Comparison of ENCODE assay signal across 8 cellular contexts in the genomic region with DNA sequence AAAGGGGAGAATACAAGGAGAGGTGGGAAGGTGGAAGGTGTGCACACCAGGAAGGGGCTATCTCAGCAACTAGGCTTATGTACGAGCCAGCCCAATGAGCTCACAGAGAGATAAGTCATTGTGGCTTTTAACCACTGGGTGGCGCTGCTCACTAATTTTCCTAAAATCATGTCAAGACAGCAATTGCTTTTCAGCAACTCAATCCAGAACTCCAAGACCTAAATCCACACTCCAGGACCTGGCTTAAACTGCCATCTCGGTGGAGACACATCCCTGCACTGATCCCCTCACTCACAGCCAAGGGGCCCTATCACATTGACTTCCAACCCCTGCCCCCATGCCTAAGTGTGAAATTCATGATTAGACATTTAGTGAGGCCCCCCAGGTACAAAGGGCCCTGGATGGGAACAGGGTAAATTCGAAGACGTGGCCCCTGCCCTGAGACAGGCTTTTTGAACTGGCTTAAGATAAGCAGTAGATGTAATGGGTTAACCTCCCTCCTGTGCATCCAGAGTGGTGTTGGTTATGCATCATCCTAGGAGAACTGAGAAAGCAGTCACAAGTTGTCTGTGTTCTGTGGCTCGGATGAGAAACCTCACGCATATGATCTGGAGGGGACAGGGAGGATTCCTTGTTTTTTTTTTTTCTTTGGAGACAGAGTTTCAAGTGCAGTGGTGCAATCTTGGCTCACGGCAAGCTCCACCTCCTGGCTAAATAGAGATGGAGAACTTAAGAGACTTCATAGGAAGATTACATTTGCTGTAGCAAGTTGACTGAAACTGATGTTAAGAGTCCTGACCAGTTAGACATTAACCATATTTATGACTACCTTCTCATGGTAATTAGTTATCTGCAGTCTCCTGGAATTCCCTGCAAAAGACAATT. TPM values are rescaled to one million over a fixed set of nuclear protein-coding genes. Genes with fewer than 3 reads are reported as not detected.
DNase-seq lines count a peak whose midpoint lies in the region; ATAC-seq and TF ChIP-seq lines count a peak whose summit lies in the region.

No MANE protein-coding gene starts in this region.

- H3K4me2 ChIP-seq in trophoblast cell (ENCODE audit: low read length) = no peak overlapping the region

- H3K9ac ChIP-seq in trophoblast cell (ENCODE audit: low read length) = no peak overlapping the region

- H3K9me3 Mint-ChIP-seq in activated naive CD4-positive, alpha-beta T cell treated with anti-CD3 and anti-CD28 coated beads, Interleukin-2, amount 10 ng/mL, durations not matched to agents 7 days and 5 days = no peaks in the 10 kb centered on the region
- no peaks in the 10 kb centered on the region for H3K9me3 Mint-ChIP-seq in glutamatergic neuron (ENCODE audit: unreplicated experiment)

- no peak for ATAC-seq in GM21529 (IDR thresholded peaks at IDR 0.05; ENCODE audit: unreplicated experiment)

- no peak overlapping the region for H3K4me3 ChIP-seq in trophoblast cell (ENCODE audit: low read depth, low read length)

- no peak overlapping the region for H4K12ac ChIP-seq in trophoblast cell (ENCODE audit: low read depth, low read length)

- H3K9me3 ChIP-seq in trophoblast cell (ENCODE audit: insufficient read depth, low read depth, low read length) = no peaks in the 10 kb centered on the region

- TF ChIP-seq CTCF in glutamatergic neuron (IDR thresholded peaks at IDR 0.05; ENCODE audit: partially characterized antibody, unreplicated experiment) = peak; percentile 89

- CTCF ChIA-PET in activated naive CD4-positive, alpha-beta T cell treated with anti-CD3 and anti-CD28 coated beads, Interleukin-2, amount 10 ng/mL, durations not matched to agents 7 days and 5 days (lab: Charles Lee) = interaction anchor here (0.7 to 3.6 kb wide), 24 partner anchors 8 to 609 kb away, joined by 3 to 78 read pairs (median 4); partner anchors contain the start of gene CCL16

- no peak overlapping the region for H3K14ac ChIP-seq in trophoblast cell (ENCODE audit: low read length)

- no peaks in the 10 kb centered on the region for H3K36me3 ChIP-seq in trophoblast cell (ENCODE audit: control insufficient read depth in 1 of 2, insufficient read depth in 2 of 2, low read length in 2 of 2)

- H3K79me2 ChIP-seq in trophoblast cell (ENCODE audit: control insufficient read depth, insufficient read depth, low read length, poor library complexity) = no peaks in the 10 kb centered on the region

- H3K27me3 ChIP-seq in trophoblast cell (ENCODE audit: insufficient read depth, low read length) = no peaks in the 10 kb centered on the region

- no peak overlapping the region for H3K4me3 Mint-ChIP-seq in activated naive CD4-positive, alpha-beta T cell treated with anti-CD3 and anti-CD28 coated beads, Interleukin-2, amount 10 ng/mL, durations not matched to agents 7 days and 5 days
- no peak overlapping the region for H3K4me3 Mint-ChIP-seq in glutamatergic neuron (ENCODE audit: unreplicated experiment)

- no peak overlapping the region for H2BK12ac ChIP-seq in trophoblast cell (ENCODE audit: low read length)

- H3K27me3 Mint-ChIP-seq in activated naive CD4-positive, alpha-beta T cell treated with anti-CD3 and anti-CD28 coated beads, Interleukin-2, amount 10 ng/mL, durations not matched to agents 7 days and 5 days = peaks cover 23% of the 10 kb centered on the region
- H3K27me3 Mint-ChIP-seq in glutamatergic neuron (ENCODE audit: unreplicated experiment) = no peaks in the 10 kb centered on the region

- no peak overlapping the region for H2BK5ac ChIP-seq in trophoblast cell (ENCODE audit: low read depth, low read length, poor library complexity)

- no peak overlapping the region for H3K18ac ChIP-seq in trophoblast cell (ENCODE audit: low read length)

- no peaks in the 10 kb centered on the region for H3K4me1 Mint-ChIP-seq in activated naive CD4-positive, alpha-beta T cell treated with anti-CD3 and anti-CD28 coated beads, Interleukin-2, amount 10 ng/mL, durations not matched to agents 7 days and 5 days
- no peaks in the 10 kb centered on the region for H3K4me1 Mint-ChIP-seq in glutamatergic neuron (ENCODE audit: low read depth, unreplicated experiment)

- no peak overlapping the region for H2AFZ ChIP-seq in trophoblast cell (ENCODE audit: insufficient read depth, low read length, poor library complexity)

- H2BK120ac ChIP-seq in trophoblast cell (ENCODE audit: insufficient read depth, low read length, poor library complexity) = no peak overlapping the region

- WGBS in trophoblast cell (ENCODE audit: extremely low coverage, insufficient coverage, insufficient read length) = no CpG with 5 or more reads among the region's 8 CpGs

- in situ Hi-C loops in SK-MEL-5 (cut with HindIII; ENCODE audit: low pct_unique_long_range_greater_than_20kb, low sequenced_read_pairs) = no loop called here

- H3K4me1 ChIP-seq in trophoblast cell (ENCODE audit: control insufficient read depth in 1 of 2, insufficient read depth in 2 of 2, low read length in 2 of 2) = no peaks in the 10 kb centered on the region

- H3K27ac ChIP-seq in trophoblast cell (ENCODE audit: low read depth, low read length) = no peak overlapping the region

- H4K91ac ChIP-seq in trophoblast cell (ENCODE audit: low read depth, low read length) = no peak overlapping the region

- no peak overlapping the region for H2AK5ac ChIP-seq in trophoblast cell (ENCODE audit: low read length)

- H3K23ac ChIP-seq in trophoblast cell (ENCODE audit: low read length) = no peak overlapping the region

- no peak overlapping the region for H4K8ac ChIP-seq in trophoblast cell (ENCODE audit: low read depth, low read length)

- H3K79me1 ChIP-seq in trophoblast cell (ENCODE audit: low read length) = no peaks in the 10 kb centered on the region

- DNase-seq in DMS53 treated with DMSO at 0.1 percent for 48 hours (lab: John Stamatoyannopoulos, UW; ENCODE audit: unreplicated experiment) (peak; percentile 71), M059J (ENCODE audit: low read depth) (peak; percentile 65), SK-MEL-5 (ENCODE audit: low read depth, low spot score) (peak; percentile 86), glutamatergic neuron (peak; percentile 79), trophoblast cell (peak; percentile 70 to 94), ureter (ENCODE audit: low spot score) (peak; percentile 87)
- DNase-seq in activated naive CD4-positive, alpha-beta T cell treated with anti-CD3 and anti-CD28 coated beads, Interleukin-2, amount 10 ng/mL, durations not matched to agents 7 days and 5 days = peak; percentile 82

- no peaks in the 10 kb centered on the region for H3K36me3 Mint-ChIP-seq in activated naive CD4-positive, alpha-beta T cell treated with anti-CD3 and anti-CD28 coated beads, Interleukin-2, amount 10 ng/mL, durations not matched to agents 7 days and 5 days
- no peaks in the 10 kb centered on the region for H3K36me3 Mint-ChIP-seq in glutamatergic neuron (ENCODE audit: unreplicated experiment)

- H3K27ac Mint-ChIP-seq in activated naive CD4-positive, alpha-beta T cell treated with anti-CD3 and anti-CD28 coated beads, Interleukin-2, amount 10 ng/mL, durations not matched to agents 7 days and 5 days = no peak overlapping the region
- H3K27ac Mint-ChIP-seq in glutamatergic neuron (ENCODE audit: unreplicated experiment) = no peak overlapping the region

- no peak overlapping the region for H3K4ac ChIP-seq in trophoblast cell (ENCODE audit: low read depth, low read length)

RNA-seq across cellular contexts. Expression of gene CCL16, which starts 11.5 kb away (rescaled TPM):
- not detected in 2 replicates for total RNA-seq in M059J (2014; rRNA removed; shearing (Covaris generic))
- not detected in 2 replicates for total RNA-seq in SK-MEL-5 (2014; rRNA removed; shearing (Covaris generic))
- not detected in 2 replicates for polyA plus RNA-seq in SK-MEL-5 (2015; cell fraction: cytosol; rRNA removed)
- polyA plus RNA-seq in SK-MEL-5 (2015; cell fraction: nucleus; rRNA removed) = not detected in 2 replicates
- total RNA-seq in glutamatergic neuron (ENCODE audit: unreplicated experiment) (not detected), ureter (1.6 TPM)
- not detected in 2 replicates for polyA plus RNA-seq in trophoblast cell (2013)

RNA-seq across cellular contexts. Expression of gene CCL14, which starts 16.7 kb away (rescaled TPM):
- total RNA-seq in M059J (2014; rRNA removed; shearing (Covaris generic)) = not detected in 2 replicates
- not detected in 2 replicates for total RNA-seq in SK-MEL-5 (2014; rRNA removed; shearing (Covaris generic))
- not detected in 2 replicates for polyA plus RNA-seq in SK-MEL-5 (2015; cell fraction: cytosol; rRNA removed)
- not detected in 2 replicates for polyA plus RNA-seq in SK-MEL-5 (2015; cell fraction: nucleus; rRNA removed)
- total RNA-seq in glutamatergic neuron (ENCODE audit: unreplicated experiment) = not detected
- not detected in 2 replicates for polyA plus RNA-seq in trophoblast cell (2013)
- total RNA-seq in ureter = 46.9 TPM

RNA-seq across cellular contexts. Expression of gene LYZL6, which starts 26.3 kb away (rescaled TPM):
- not detected in 2 replicates for total RNA-seq in M059J (2014; rRNA removed; shearing (Covaris generic))
- not detected in 2 replicates for total RNA-seq in SK-MEL-5 (2014; rRNA removed; shearing (Covaris generic))
- polyA plus RNA-seq in SK-MEL-5 (2015; cell fraction: cytosol; rRNA removed) = not detected in 2 replicates
- polyA plus RNA-seq in SK-MEL-5 (2015; cell fraction: nucleus; rRNA removed) = not detected in 2 replicates
- total RNA-seq in glutamatergic neuron (ENCODE audit: unreplicated experiment) (not detected), ureter (not detected)
- polyA plus RNA-seq in trophoblast cell (2013) = not detected in 2 replicates

RNA-seq across cellular contexts. Expression of gene CCL15, which starts 31.6 kb away (rescaled TPM):
- not detected in 2 replicates for total RNA-seq in M059J (2014; rRNA removed; shearing (Covaris generic))
- not detected in 2 replicates for total RNA-seq in SK-MEL-5 (2014; rRNA removed; shearing (Covaris generic))
- polyA plus RNA-seq in SK-MEL-5 (2015; cell fraction: cytosol; rRNA removed) = not detected in 2 replicates
- polyA plus RNA-seq in SK-MEL-5 (2015; cell fraction: nucleus; rRNA removed) = not detected in 2 replicates
- not detected for total RNA-seq in glutamatergic neuron (ENCODE audit: unreplicated experiment)
- not detected in 2 replicates for polyA plus RNA-seq in trophoblast cell (2013)
- total RNA-seq in ureter = 37.7 TPM

RNA-seq across cellular contexts. Expression of gene RDM1, which starts 39.2 kb away (rescaled TPM):
- 4.9 and 7.7 TPM in 2 replicates for total RNA-seq in M059J (2014; rRNA removed; shearing (Covaris generic))
- 0.40 and 0.45 TPM in 2 replicates for total RNA-seq in SK-MEL-5 (2014; rRNA removed; shearing (Covaris generic))
- polyA plus RNA-seq in SK-MEL-5 (2015; cell fraction: cytosol; rRNA removed) = 0.56 and 1.4 TPM in 2 replicates
- polyA plus RNA-seq in SK-MEL-5 (2015; cell fraction: nucleus; rRNA removed) = 3.0 and 8.2 TPM in 2 replicates
- total RNA-seq in glutamatergic neuron (ENCODE audit: unreplicated experiment) (not detected), ureter (1.1 TPM)
- polyA plus RNA-seq in trophoblast cell (2013) = 1.2 TPM in 2 replicates

Comparison
In these comparisons a context has a peak if more than half of its experiments do, and no peak if none do; other contexts are left out.
1. RNA of gene CCL14, which starts 16.7 kb away (total RNA-seq): 46.9 TPM in ureter (single experiment); not detected in M059J, not detected in SK-MEL-5 and not detected in glutamatergic neuron (single experiment); every median in the first group is over 10 times any median in the second.
2. Peak in every context shown above with its lines, with median percentiles within 50 percentile points of each other: DNase-seq.